10 cellular contexts compared by ENCODE assay signal in the genomic region with DNA sequence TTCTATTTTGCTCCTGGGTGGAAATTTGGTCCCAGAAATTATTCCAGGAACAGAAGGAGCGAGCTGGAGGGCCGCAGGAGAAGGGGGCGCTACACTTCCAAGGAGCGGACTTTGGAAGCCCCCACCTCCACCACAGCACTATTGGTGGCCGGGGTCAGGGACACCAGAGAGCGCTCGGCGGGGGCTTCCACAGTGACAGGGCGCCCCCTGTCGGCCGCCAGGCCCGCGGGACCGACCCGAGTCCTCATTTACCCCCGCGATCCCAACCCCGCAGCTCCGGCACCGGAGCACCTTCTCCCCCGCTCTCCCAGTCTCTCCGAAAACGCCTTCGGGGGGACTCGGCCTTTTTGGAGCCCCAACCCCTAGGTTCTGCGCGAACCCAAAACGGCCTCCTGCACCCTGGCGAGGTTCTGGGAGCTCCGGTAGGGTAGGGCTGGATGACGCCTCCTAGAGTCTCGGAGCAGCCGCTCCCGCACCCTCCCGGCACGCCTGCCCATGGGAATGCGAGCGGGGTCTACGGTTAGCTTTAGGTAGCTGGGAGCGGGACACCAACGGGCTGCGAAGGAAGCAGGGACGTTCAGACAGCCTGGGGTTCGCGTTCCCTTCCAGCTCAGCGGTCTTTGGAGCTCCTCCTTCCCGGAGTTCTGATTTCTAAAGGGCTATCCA. TPM values are rescaled to one million over a fixed set of nuclear protein-coding genes. Genes with fewer than 3 reads are reported as not detected.
DNase-seq lines count a peak whose midpoint lies in the region; ATAC-seq and TF ChIP-seq lines count a peak whose summit lies in the region.
"Had no signal": no experiment of that assay in that cellular context is flagged by ENCODE, and none has a peak within 500 bp of the region (broad histone marks: within the 10 kb centered on the region; RNA-seq: fewer than 3 reads in every experiment).

No MANE protein-coding gene starts in this region.

- H3K4me1 ChIP-seq in esophagus muscularis mucosa, result peaks cover 10 to 46% (median 38%) of the 10 kb centered on the region in 4 donors
- H3K4me1 ChIP-seq in vagina, result peaks cover 17% of the 10 kb centered on the region

- peak overlapping the region; percentile 88 for H3K4me3 Mint-ChIP-seq in progenitor cell of endocrine pancreas (ENCODE audit: low read depth)
- H3K4me3 Mint-ChIP-seq in T-helper 17 cell, result no peak overlapping the region
- H3K4me3 Mint-ChIP-seq: activated naive CD4-positive, alpha-beta T cell treated with anti-CD3 and anti-CD28 coated beads, Interleukin-2, amount 50 U/mL, for 24 hours had no signal

- no peaks in the 10 kb centered on the region for H3K9me3 Mint-ChIP-seq in progenitor cell of endocrine pancreas (ENCODE audit: low read depth)

- peak; percentile 76 for TF ChIP-seq CTCF in GM12864 (IDR thresholded peaks at IDR 0.05; ENCODE audit: low read depth, low read length, missing control alignments)
- TF ChIP-seq CTCF in esophagus muscularis mucosa (IDR thresholded peaks at IDR 0.05), result peak in 2 of 3 experiments; percentile 17 to 30
- TF ChIP-seq CTCF in progenitor cell of endocrine pancreas (IDR thresholded peaks at IDR 0.05; ENCODE audit: unreplicated experiment), result peak; percentile 98
- no peak for TF ChIP-seq CTCF in vagina (IDR thresholded peaks at IDR 0.05)

- H3K4me3 ChIP-seq in GM12864 (ENCODE audit: low read depth, low read length), result no peak overlapping the region
- no peak overlapping the region for H3K4me3 ChIP-seq in esophagus muscularis mucosa
- H3K4me3 ChIP-seq in vagina, result no peak overlapping the region
- H3K4me3 ChIP-seq: skin epidermis had no signal

- ATAC-seq in T-helper 17 cell (no peak), HG02642 (IDR thresholded peaks at IDR 0.05; ENCODE audit: poor library complexity, unreplicated experiment) (no peak)

- no peak for TF ChIP-seq EP300 in esophagus muscularis mucosa (IDR thresholded peaks at IDR 0.05)

- DNase-seq in GM12864 (ENCODE audit: low read depth) (no peak), NAMALWA (ENCODE audit: low spot score) (peak; percentile 9), esophagus muscularis mucosa (ENCODE audit: extremely low spot score) (no peak), progenitor cell of endocrine pancreas (ENCODE audit: low spot score, unreplicated experiment) (peak; percentile 72), T-helper 17 cell (no peak), NCI-H2107 (lab: John Stamatoyannopoulos, UW) (no peak), vagina (ENCODE audit: extremely low spot score in 2 of 2) (no peak)

- 4% methylated on average over 17 of the region's 47 CpGs for WGBS in esophagus muscularis mucosa

- H3K27ac Mint-ChIP-seq in progenitor cell of endocrine pancreas, result peak overlapping the region; percentile 49
- no peak overlapping the region for H3K27ac Mint-ChIP-seq in T-helper 17 cell
- H3K27ac Mint-ChIP-seq: activated naive CD4-positive, alpha-beta T cell treated with anti-CD3 and anti-CD28 coated beads, Interleukin-2, amount 50 U/mL, for 24 hours had no signal

- intact Hi-C loops in esophagus muscularis mucosa (cut with DNase I), result no loop called here
- intact Hi-C loops in vagina (cut with DNase I), result no loop called here

- TF ChIP-seq POLR2A in esophagus muscularis mucosa (IDR thresholded peaks at IDR 0.05; ENCODE audit: low read depth), result no peak
- no peak for TF ChIP-seq POLR2A in vagina (IDR thresholded peaks at IDR 0.05)

- H3K4me1 Mint-ChIP-seq in progenitor cell of endocrine pancreas (ENCODE audit: low read depth) (peaks cover 18% of the 10 kb centered on the region), T-helper 17 cell (no peaks in the 10 kb centered on the region)
- H3K4me1 Mint-ChIP-seq: activated naive CD4-positive, alpha-beta T cell treated with anti-CD3 and anti-CD28 coated beads, Interleukin-2, amount 50 U/mL, for 24 hours had no signal

- no peak overlapping the region for H3K27ac ChIP-seq in esophagus muscularis mucosa (replicated peaks in 1 of 4)
- H3K27ac ChIP-seq in vagina, result no peak overlapping the region
- H3K27ac ChIP-seq: skin epidermis had no signal

- no peaks in the 10 kb centered on the region for H3K9me3 ChIP-seq in esophagus muscularis mucosa
- no peaks in the 10 kb centered on the region for H3K9me3 ChIP-seq in T-helper 17 cell (ENCODE audit: control insufficient read depth, low read length, poor library complexity, severe bottlenecking)
- H3K9me3 ChIP-seq in vagina, result no peaks in the 10 kb centered on the region

- H3K27me3 ChIP-seq in esophagus muscularis mucosa (peaks cover 0 to 94% (median 41%) of the 10 kb centered on the region in 4 donors), vagina (peaks cover 12% of the 10 kb centered on the region)

- no peaks in the 10 kb centered on the region for H3K36me3 ChIP-seq in esophagus muscularis mucosa
- H3K36me3 ChIP-seq in vagina, result no peaks in the 10 kb centered on the region

- peaks cover 30% of the 10 kb centered on the region for H3K27me3 Mint-ChIP-seq in progenitor cell of endocrine pancreas
- H3K27me3 Mint-ChIP-seq in T-helper 17 cell, result peaks cover 25% of the 10 kb centered on the region

- H3K36me3 Mint-ChIP-seq in progenitor cell of endocrine pancreas (ENCODE audit: insufficient read depth), result peaks cover 6% of the 10 kb centered on the region
- H3K36me3 Mint-ChIP-seq in T-helper 17 cell (ENCODE audit: low read depth), result no peaks in the 10 kb centered on the region

RNA-seq across cellular contexts. Expression of gene FOXA2, which starts 2.4 kb away (rescaled TPM):
- total RNA-seq in esophagus muscularis mucosa (not detected), progenitor cell of endocrine pancreas (124 and 141 TPM in 2 replicates), T-helper 17 cell (not detected), vagina (not detected)

Comparison
In these comparisons a context has a peak if more than half of its experiments do, and no peak if none do; other contexts are left out.
1. DNase-seq: peak in NAMALWA (single experiment) and progenitor cell of endocrine pancreas (single experiment); none in GM12864 (single experiment), esophagus muscularis mucosa (single experiment), T-helper 17 cell (0 of 3), NCI-H2107 (single experiment) and vagina (0 of 2).
2. CTCF ChIP-seq: peak in GM12864 (single experiment), esophagus muscularis mucosa (2 of 3) and progenitor cell of endocrine pancreas (single experiment); none in vagina (0 of 3).
3. RNA of gene FOXA2, which starts 2.4 kb away (total RNA-seq): 124 to 141 TPM in progenitor cell of endocrine pancreas; not detected in esophagus muscularis mucosa, not detected in T-helper 17 cell and not detected in vagina (single experiment); every median in the first group is over 100 times any median in the second.